Comparison of ENCODE assay signal across 1 cellular context in genomic region chr19:35883920-35884319, GRCh38.
TF ChIP-seq lines count a peak whose summit lies in the region.

No MANE protein-coding gene starts in this region.

TF ChIP-seq in GM12878, 131 proteins besides CTCF, POLR2A, EP300 and RAD21:
- TF ChIP-seq EGR1 (IDR thresholded peaks at IDR 0.05; ENCODE audit: borderline replicate concordance in 1 of 2, low read depth in 2 of 2, low read length in 2 of 2) (no peak), BCL11A (IDR thresholded peaks at IDR 0.05; ENCODE audit: low read depth, low read length) (no peak), GATAD2B (conservative IDR thresholded peaks at IDR 0.05; ENCODE audit: low read depth) (no peak), IRF4 (IDR thresholded peaks at IDR 0.05; ENCODE audit: low read depth, low read length) (no peak), HCFC1 (IDR thresholded peaks at IDR 0.05; ENCODE audit: low read length) (no peak), MYC (IDR thresholded peaks at IDR 0.05; ENCODE audit: insufficient read depth, insufficient read length, insufficient replicate concordance, low read length, severe bottlenecking) (no peak), SIN3A (IDR thresholded peaks at IDR 0.05; ENCODE audit: low read depth, low read length) (no peak), CBX3 (IDR thresholded peaks at IDR 0.05; ENCODE audit: borderline replicate concordance, low read depth) (no peak), RUNX3 (IDR thresholded peaks at IDR 0.05; ENCODE audit: low read length) (no peak), E2F8 (IDR thresholded peaks at IDR 0.05; ENCODE audit: low read depth, partially characterized antibody) (no peak)
